In the genomic region with DNA sequence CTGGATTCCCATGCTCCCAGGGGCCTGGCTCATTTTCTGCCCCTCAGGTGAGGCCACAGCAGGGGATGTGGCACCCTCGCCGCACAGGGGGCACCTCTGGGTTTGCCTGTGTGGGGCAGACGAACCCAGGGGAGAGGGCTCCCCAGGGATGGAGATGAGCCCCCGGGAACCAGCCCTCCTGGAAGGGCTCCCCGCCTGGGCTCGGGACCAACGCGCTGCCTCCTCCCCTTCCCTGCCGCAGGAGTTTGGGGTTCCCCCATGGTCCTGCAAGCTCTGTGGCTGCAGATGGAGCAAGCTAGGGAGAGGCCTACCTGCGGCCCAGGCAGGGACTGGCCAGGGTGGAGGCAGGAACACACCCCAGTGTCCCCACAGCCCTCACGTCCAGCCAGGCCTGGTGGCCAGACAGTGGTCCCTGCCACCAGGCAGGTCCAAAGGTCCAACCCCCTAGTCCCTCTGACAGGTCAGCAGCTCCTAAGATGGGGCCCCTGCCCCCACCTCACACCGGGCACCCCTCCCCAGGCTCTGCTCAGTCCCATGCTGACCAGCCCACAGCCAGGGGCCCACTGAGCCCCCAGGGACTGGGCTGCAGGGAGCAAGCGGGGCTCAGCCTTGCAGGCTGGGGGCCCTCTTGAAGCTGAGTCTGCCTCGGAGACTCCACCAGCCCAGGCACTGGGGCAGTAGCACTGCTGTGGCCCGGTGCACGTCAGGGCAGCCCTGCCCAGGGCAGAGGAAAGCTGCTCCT, we compare ENCODE assay signal across 17 cellular contexts. TPM values are rescaled to one million over a fixed set of nuclear protein-coding genes. Genes with fewer than 3 reads are reported as not detected.
DNase-seq lines count a peak whose midpoint lies in the region; ATAC-seq, FAIRE-seq and TF ChIP-seq lines count a peak whose summit lies in the region.
"Had no signal": no experiment of that assay in that cellular context is flagged by ENCODE, and none has a peak within 500 bp of the region (broad histone marks: within the 10 kb centered on the region; RNA-seq: fewer than 3 reads in every experiment).

No MANE protein-coding gene starts in this region.

- H3K36me3 ChIP-seq in RWPE2 (ENCODE audit: low read depth) (peaks cover 86% of the 10 kb centered on the region), heart right ventricle (peaks cover 3 to 42% (median 15%) of the 10 kb centered on the region in 9 donors), prostate gland (peaks cover 0 to 6% of the 10 kb centered on the region in 2 donors)
- H3K36me3 ChIP-seq: neural progenitor cell had no signal

- no peak for TF ChIP-seq EP300 in A549 (IDR thresholded peaks at IDR 0.05)

- TF ChIP-seq RAD21 in A549 (conservative IDR thresholded peaks at IDR 0.05 in 1 of 2, IDR thresholded peaks at IDR 0.05 in 1 of 2) = no peak

- H3K9me3 ChIP-seq in A549 (peaks cover 8% of the 10 kb centered on the region), RWPE2 (ENCODE audit: severe bottlenecking) (no peaks in the 10 kb centered on the region), heart right ventricle (peaks cover 0 to 9% (median 0%) of the 10 kb centered on the region in 11 donors), prostate gland (no peaks in the 10 kb centered on the region)
- H3K9me3 ChIP-seq: HAP-1 had no signal

- no peaks in the 10 kb centered on the region for H3K27me3 ChIP-seq in RWPE2 (ENCODE audit: insufficient read depth, poor library complexity, severe bottlenecking)
- peaks cover 0 to 12% (median 0%) of the 10 kb centered on the region in 7 donors for H3K27me3 ChIP-seq in heart right ventricle
- H3K27me3 ChIP-seq in prostate gland (replicated peaks; ENCODE audit: insufficient read depth) = no peaks in the 10 kb centered on the region
- H3K27me3 ChIP-seq: neural progenitor cell had no signal

- intact Hi-C loops in heart right ventricle (cut with DNase I) = loop anchor here in 2 of 10 donors (2.0 to 5.0 kb wide), 4 partner anchors 23 to 46 kb away; no protein-coding TSS in a partner anchor
- intact Hi-C loops in prostate gland (cut with DNase I) = loop anchor here (2.0 kb wide), 1 partner anchor 23 kb away; no protein-coding TSS in a partner anchor

- ATAC-seq in A549 (no peak; a peak in 1 of 6 replicates), RWPE2 (ENCODE audit: low read depth) (no peak), heart right ventricle (no peak), GM18519 (IDR thresholded peaks at IDR 0.05; ENCODE audit: low FRiP score, unreplicated experiment) (no peak)
- ATAC-seq: stimulated activated naive B cell treated with anti-CD40 and anti-IgM and Interleukin-4, amounts not matched to agents 10 μg/mL and 1 μg/mL and 100 μg/mL, for 72 hours had no signal

- DNase-seq in A549 (ENCODE audit: low read depth in 1 of 2, low spot score in 1 of 2) = no peak
- DNase-seq in RWPE2 (ENCODE audit: low spot score) = peak; percentile 87
- DNase-seq in heart right ventricle = peak in 1 of 2 donors; percentile 18
- DNase-seq in prostate gland (ENCODE audit: low spot score) = no peak
- no peak for DNase-seq in NCI-H1048 (lab: John Stamatoyannopoulos, UW)
- DNase-seq in stimulated activated CD4-positive, alpha-beta T cell treated with anti-CD3 and anti-CD28 coated beads, Interleukin-12 subunit alpha, Interleukin-12 subunit beta, amount 100 ng/mL, for 4 hours = no peak
- no peak for DNase-seq in DMS153 (lab: John Stamatoyannopoulos, UW)
- DNase-seq: activated gamma-delta T cell; EL; NCI-H1436; stimulated activated naive B cell treated with anti-CD40 and anti-IgM and Interleukin-4, amounts not matched to agents 10 μg/mL and 1 μg/mL and 100 μg/mL, for 72 hours had no signal

- H3K27ac ChIP-seq in A549 = peak overlapping the region; percentile 97 to 99
- H3K27ac ChIP-seq in RWPE2 (ENCODE audit: poor library complexity, severe bottlenecking) = peak overlapping the region; percentile 99
- peak overlapping the region; percentile 47 to 98 (median 84) for H3K27ac ChIP-seq in heart right ventricle
- peak overlapping the region; percentile 46 to 59 for H3K27ac ChIP-seq in prostate gland
- H3K27ac ChIP-seq: KMS-11, neural progenitor cell had no signal

- H3K4me2 ChIP-seq in A549 = peak overlapping the region; percentile 91
- H3K4me2 ChIP-seq: KMS-11, neural progenitor cell had no signal

- no peak for TF ChIP-seq CTCF in A549 (IDR thresholded peaks at IDR 0.05)
- TF ChIP-seq CTCF in RWPE2 (IDR thresholded peaks at IDR 0.05; ENCODE audit: poor library complexity, severe bottlenecking) = no peak
- TF ChIP-seq CTCF in heart right ventricle (IDR thresholded peaks at IDR 0.05) = no peak
- no peak for TF ChIP-seq CTCF in prostate gland (IDR thresholded peaks at IDR 0.05)

- POLR2A ChIA-PET in A549 (lab: Yijun Ruan, JAX) = interaction anchor here (0.8 to 1.3 kb wide), 2 partner anchors 13 to 16 kb away, joined by 3 to 8 read pairs; no protein-coding TSS in a partner anchor

- TF ChIP-seq POLR2A in A549 (IDR thresholded peaks at IDR 0.05; ENCODE audit: low read length) = no peak
- no peak for TF ChIP-seq POLR2A in prostate gland (IDR thresholded peaks at IDR 0.05)

- CTCF ChIA-PET in A549 (lab: Yijun Ruan, JAX) = interaction anchor here (0.6 to 5.3 kb wide), 10 partner anchors 10 to 51 kb away, joined by 3 to 107 read pairs (median 6); partner anchors contain the start of genes ADRM1, LAMA5 and RPS21

- H3K4me3 ChIP-seq in A549 (peak overlapping the region; percentile 20; the same call in 2 of the 3 replicates), RWPE2 (ENCODE audit: severe bottlenecking) (no peak overlapping the region), heart right ventricle (no peak overlapping the region), prostate gland (no peak overlapping the region)
- H3K4me3 ChIP-seq: HAP-1, neural progenitor cell had no signal

- WGBS in A549 (ENCODE audit: missing lambda C conversion rate) = 57% methylated on average over 5 of the region's 16 CpGs
- 87 to 90% methylated on average over 15 to 16 of the region's 16 CpGs for WGBS in heart right ventricle, 2 donors
- WGBS in prostate gland = 79% methylated on average over 7 of the region's 16 CpGs

- H3K4me1 ChIP-seq in A549 (peaks cover 88% of the 10 kb centered on the region), RWPE2 (ENCODE audit: insufficient read depth, poor library complexity, severe bottlenecking) (peaks cover 86% of the 10 kb centered on the region), heart right ventricle (peaks cover 41 to 66% (median 55%) of the 10 kb centered on the region in 9 donors), prostate gland (replicated peaks) (peaks cover 50% of the 10 kb centered on the region)
- H3K4me1 ChIP-seq: HAP-1 had no signal

- no peak for FAIRE-seq in A549 (lab: Jason Lieb, UNC)
- FAIRE-seq: A204.1 had no signal

TF ChIP-seq in A549, 52 proteins besides CTCF, POLR2A, EP300 and RAD21 (continues in another document):
- TF ChIP-seq, protein P1, sequence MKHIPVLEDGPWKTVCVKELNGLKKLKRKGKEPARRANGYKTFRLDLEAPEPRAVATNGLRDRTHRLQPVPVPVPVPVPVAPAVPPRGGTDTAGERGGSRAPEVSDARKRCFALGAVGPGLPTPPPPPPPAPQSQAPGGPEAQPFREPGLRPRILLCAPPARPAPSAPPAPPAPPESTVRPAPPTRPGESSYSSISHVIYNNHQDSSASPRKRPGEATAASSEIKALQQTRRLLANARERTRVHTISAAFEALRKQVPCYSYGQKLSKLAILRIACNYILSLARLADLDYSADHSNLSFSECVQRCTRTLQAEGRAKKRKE (CRISPR knock-in tag; IDR thresholded peaks at IDR 0.05; ENCODE audit: low read depth) = no peak
- TF ChIP-seq JUN (IDR thresholded peaks at IDR 0.05) = peak in 1 of 2 experiments; percentile 9; a peak in 1 of 5 replicates

RNA-seq across cellular contexts. Expression of gene LAMA5, which starts 13.7 kb away (rescaled TPM):
- polyA plus RNA-seq in A549 (2011; rRNA removed) (20.4 and 31.6 TPM in 2 replicates), A549 (2017; fragmentation: RNase III; extraction: RNeasy Plus Mini Kit Qiagen cat#74134 plus additional on column Dnase treatment) (196 to 212 TPM (median 202 TPM) in 3 replicates), heart right ventricle (100 to 1,000 TPM; 103 to 358 TPM)
- polyA plus RNA-seq in A549 (2012; cell fraction: cytosol; rRNA removed) = 91.5 and 122 TPM in 2 replicates
- polyA plus RNA-seq in A549 (2012; cell fraction: nucleus; rRNA removed) = 829 and 950 TPM in 2 replicates
- polyA minus RNA-seq in A549 (2011; rRNA and poly(A)+ RNA removed) = 26.9 and 28.7 TPM in 2 replicates
- total RNA-seq in heart right ventricle (100 to 1,000 TPM in 1 of 10 donors, 10 to 100 TPM in 9; 53.9 to 146 (median 67.2) TPM), prostate gland (100 to 1,000 TPM; 170 to 272 TPM)
- polyA plus RNA-seq: CD4-positive, alpha-beta memory T cell had no signal

RNA-seq across cellular contexts. Expression of gene RPS21, which starts 33.4 kb away (rescaled TPM):
- polyA plus RNA-seq in A549 (2011; rRNA removed) (3,697 and 4,026 TPM in 2 replicates), A549 (2017; fragmentation: RNase III; extraction: RNeasy Plus Mini Kit Qiagen cat#74134 plus additional on column Dnase treatment) (2,862 to 2,938 TPM (median 2,871 TPM) in 3 replicates), heart right ventricle (1,000 to 10,000 TPM; 1,609 to 4,111 TPM)
- polyA plus RNA-seq in A549 (2012; cell fraction: cytosol; rRNA removed) = 8,308 and 13,239 TPM in 2 replicates
- polyA plus RNA-seq in A549 (2012; cell fraction: nucleus; rRNA removed) = 5,168 and 6,855 TPM in 2 replicates
- polyA minus RNA-seq in A549 (2011; rRNA and poly(A)+ RNA removed) = 804 and 936 TPM in 2 replicates
- total RNA-seq in heart right ventricle (100 to 1,000 TPM; 512 to 811 (median 576) TPM), prostate gland (1,000 to 10,000 TPM; 1,506 to 4,377 TPM)

RNA-seq across cellular contexts. Expression of gene ADRM1, which starts 50.7 kb away (rescaled TPM):
- polyA plus RNA-seq in A549 (2011; rRNA removed) (68.9 and 87.9 TPM in 2 replicates), A549 (2017; fragmentation: RNase III; extraction: RNeasy Plus Mini Kit Qiagen cat#74134 plus additional on column Dnase treatment) (121 to 131 TPM (median 130 TPM) in 3 replicates), heart right ventricle (100 to 1,000 TPM in 1 of 2 donors, 10 to 100 TPM in 1; 81.9 to 192 TPM)
- polyA plus RNA-seq in A549 (2012; cell fraction: cytosol; rRNA removed) = 217 and 255 TPM in 2 replicates
- 249 and 328 TPM in 2 replicates for polyA plus RNA-seq in A549 (2012; cell fraction: nucleus; rRNA removed)
- 56.0 and 59.2 TPM in 2 replicates for polyA minus RNA-seq in A549 (2011; rRNA and poly(A)+ RNA removed)
- total RNA-seq in heart right ventricle (10 to 100 TPM; 67.7 to 97.0 (median 73.2) TPM), prostate gland (100 to 1,000 TPM; 149 to 207 TPM)

RNA-seq across cellular contexts. Expression of gene CABLES2, which starts 53.6 kb away (rescaled TPM):
- polyA plus RNA-seq in A549 (2011; rRNA removed) (3.9 and 5.0 TPM in 2 replicates), A549 (2017; fragmentation: RNase III; extraction: RNeasy Plus Mini Kit Qiagen cat#74134 plus additional on column Dnase treatment) (5.6 to 7.7 TPM (median 6.6 TPM) in 3 replicates), heart right ventricle (1 to 10 TPM; 2.9 to 6.9 TPM)
- polyA plus RNA-seq in A549 (2012; cell fraction: cytosol; rRNA removed) = 5.9 and 7.3 TPM in 2 replicates
- polyA plus RNA-seq in A549 (2012; cell fraction: nucleus; rRNA removed) = 9.4 and 10.5 TPM in 2 replicates
- 6.1 and 7.1 TPM in 2 replicates for polyA minus RNA-seq in A549 (2011; rRNA and poly(A)+ RNA removed)
- total RNA-seq in heart right ventricle (10 to 100 TPM in 2 of 10 donors, 1 to 10 TPM in 8; 5.6 to 11.9 (median 8.0) TPM), prostate gland (10 to 100 TPM in 1 of 2 donors, 1 to 10 TPM in 1; 4.1 to 31.3 TPM)
